ENCODE assay signal across 27 cellular contexts in the genomic region with DNA sequence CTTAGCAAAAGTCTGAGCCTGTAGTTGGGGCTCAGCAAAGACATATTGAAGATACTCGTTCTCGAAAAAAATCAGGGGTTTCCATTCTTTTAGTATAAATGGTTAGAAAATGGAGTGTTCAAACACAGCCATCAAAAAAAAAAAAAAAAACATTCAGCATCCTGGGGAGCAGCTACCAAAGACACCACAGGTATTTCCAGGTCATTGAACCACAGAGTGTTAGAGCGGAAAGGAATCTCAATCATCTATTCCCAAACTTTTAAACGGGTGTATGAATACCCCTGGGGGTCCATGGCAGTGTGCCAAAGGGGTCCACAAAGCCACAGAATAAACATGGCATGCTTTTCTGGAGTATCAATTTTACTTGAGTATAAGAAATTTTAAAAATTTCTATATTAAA. TPM values are rescaled to one million over a fixed set of nuclear protein-coding genes. Genes with fewer than 3 reads are reported as not detected.
A peak's percentile ranks its signal among the peaks of the same experiment; 100 is the strongest.
DNase-seq lines count a peak whose midpoint lies in the region; ATAC-seq, FAIRE-seq and TF ChIP-seq lines count a peak whose summit lies in the region.
"Had no signal": no experiment of that assay in that cellular context is flagged by ENCODE, and none has a peak within 500 bp of the region (broad histone marks: within the 10 kb centered on the region; RNA-seq: fewer than 3 reads in every experiment).

No MANE protein-coding gene starts in this region.

- H3K36me3 ChIP-seq in astrocyte (ENCODE audit: insufficient read depth, low read length): no peaks in the 10 kb centered on the region
- H3K36me3 ChIP-seq: BE2C; BLaER1 treated with 17β-estradiol and CSF1 and Interleukin-3, amounts not matched to agents 10 nM and 100 nM had no signal

- H3K27ac Mint-ChIP-seq in astrocyte (ENCODE audit: unreplicated experiment): peak overlapping the region; percentile 4
- H3K27ac Mint-ChIP-seq in chondrocyte (ENCODE audit: unreplicated experiment): peak overlapping the region; percentile 13
- no peak overlapping the region for H3K27ac Mint-ChIP-seq in activated CD4-positive, alpha-beta memory T cell treated with anti-CD3 and anti-CD28 coated beads for 36 hours
- H3K27ac Mint-ChIP-seq: CD4-positive, alpha-beta T cell; CD8-positive, alpha-beta memory T cell had no signal

- H3K4me3 ChIP-seq in astrocyte (ENCODE audit: insufficient read depth, low read depth, low read length): no peak overlapping the region
- H3K4me3 ChIP-seq: A549; BLaER1 treated with 17β-estradiol and CSF1 and Interleukin-3, amounts not matched to agents 10 nM and 100 nM; GM12878; GM23248 had no signal

- H3K4me1 Mint-ChIP-seq in astrocyte (ENCODE audit: low read depth, unreplicated experiment) (peaks cover 22% of the 10 kb centered on the region), chondrocyte (ENCODE audit: low read depth) (peaks cover 6% of the 10 kb centered on the region)
- H3K4me1 Mint-ChIP-seq in activated CD4-positive, alpha-beta memory T cell treated with anti-CD3 and anti-CD28 coated beads for 36 hours (ENCODE audit: low read depth): no peaks in the 10 kb centered on the region
- H3K4me1 Mint-ChIP-seq: CD8-positive, alpha-beta memory T cell had no signal

- no peak overlapping the region for H3K4me3 Mint-ChIP-seq in astrocyte (ENCODE audit: unreplicated experiment)
- H3K4me3 Mint-ChIP-seq in chondrocyte (ENCODE audit: unreplicated experiment): no peak overlapping the region
- no peak overlapping the region for H3K4me3 Mint-ChIP-seq in activated CD4-positive, alpha-beta memory T cell treated with anti-CD3 and anti-CD28 coated beads for 36 hours
- H3K4me3 Mint-ChIP-seq: CD14-positive monocyte; CD4-positive, alpha-beta T cell; CD8-positive, alpha-beta memory T cell had no signal

- H3K27me3 ChIP-seq in astrocyte (ENCODE audit: insufficient read depth, low read length): no peaks in the 10 kb centered on the region
- H3K27me3 ChIP-seq: BE2C had no signal

- H3K79me2 ChIP-seq in astrocyte (ENCODE audit: insufficient read depth, low read length): no peaks in the 10 kb centered on the region

- no peak overlapping the region for H2AFZ ChIP-seq in astrocyte (ENCODE audit: low read depth, low read length)
- H2AFZ ChIP-seq: GM23248 had no signal

- POLR2A ChIA-PET in activated CD4-positive, alpha-beta memory T cell treated with anti-CD3 and anti-CD28 coated beads for 36 hours (lab: Charles Lee): no interaction called here

- no peak for ATAC-seq in HG03354 (IDR thresholded peaks at IDR 0.05; ENCODE audit: poor library complexity, severe bottlenecking, unreplicated experiment)
- ATAC-seq: A549, GM12878 had no signal

- H3K27me3 Mint-ChIP-seq in astrocyte (ENCODE audit: low read depth, unreplicated experiment) (no peaks in the 10 kb centered on the region), chondrocyte (ENCODE audit: low read depth) (peaks cover 2% of the 10 kb centered on the region)
- peaks cover 4% of the 10 kb centered on the region for H3K27me3 Mint-ChIP-seq in activated CD4-positive, alpha-beta memory T cell treated with anti-CD3 and anti-CD28 coated beads for 36 hours

- CTCF ChIA-PET in activated CD4-positive, alpha-beta memory T cell treated with anti-CD3 and anti-CD28 coated beads for 36 hours (lab: Charles Lee): no interaction called here

- DNase-seq in ELR (ENCODE audit: low read depth) (peak; percentile 9), astrocyte (ENCODE audit: low read depth) (peak; percentile 22), chondrocyte (ENCODE audit: low spot score) (no peak), kidney tubule cell (ENCODE audit: low spot score) (peak; percentile 42), SIG-M5 treated with dmso at 0.1 percent for 504 hours (lab: John Stamatoyannopoulos, UW; ENCODE audit: unreplicated experiment) (no peak)
- DNase-seq in activated naive CD4-positive, alpha-beta T cell (lab: John Stamatoyannopoulos, UW): no peak
- DNase-seq in activated CD4-positive, alpha-beta memory T cell treated with anti-CD3 and anti-CD28 coated beads for 36 hours: no peak
- DNase-seq: 8988T; ACHN; AML-193; BE2C; CD4-positive, alpha-beta T cell; CD8-positive, alpha-beta memory T cell; DMS 273 treated with DMSO at 0.1 percent for 48 hours; DMS79; GDM1; GM23248; H7; HCEC 1CT had no signal

- no peaks in the 10 kb centered on the region for H4K20me1 ChIP-seq in astrocyte (ENCODE audit: insufficient read depth, low read length)
- H4K20me1 ChIP-seq: BLaER1 treated with 17β-estradiol and CSF1 and Interleukin-3, amounts not matched to agents 10 nM and 100 nM had no signal

- peak overlapping the region; percentile 47 for H3K27ac ChIP-seq in astrocyte (ENCODE audit: low read depth, low read length)
- H3K27ac ChIP-seq: A549; BLaER1 treated with 17β-estradiol and CSF1 and Interleukin-3, amounts not matched to agents 10 nM and 100 nM; GM23248 had no signal

- TF ChIP-seq CTCF in astrocyte (IDR thresholded peaks at IDR 0.05; ENCODE audit: insufficient read depth, low read depth, low read length) (no peak), chondrocyte (IDR thresholded peaks at IDR 0.05) (no peak)

- intact Hi-C loops in activated CD4-positive, alpha-beta memory T cell treated with anti-CD3 and anti-CD28 coated beads for 36 hours (cut with micrococcal nuclease): no loop called here

- H3K4me2 ChIP-seq in astrocyte (ENCODE audit: low read length): peak overlapping the region; percentile 33
- H3K4me2 ChIP-seq: A549; BLaER1 treated with 17β-estradiol and CSF1 and Interleukin-3, amounts not matched to agents 10 nM and 100 nM had no signal

- no peaks in the 10 kb centered on the region for H3K9me3 ChIP-seq in astrocyte (ENCODE audit: insufficient read depth, low read depth, low read length)
- H3K9me3 ChIP-seq: A549, BE2C had no signal

- peaks cover 25% of the 10 kb centered on the region for H3K4me1 ChIP-seq in astrocyte (ENCODE audit: insufficient read depth, low read length)
- H3K4me1 ChIP-seq: BE2C had no signal

- H3K36me3 Mint-ChIP-seq in astrocyte (ENCODE audit: low read depth, unreplicated experiment) (no peaks in the 10 kb centered on the region), chondrocyte (ENCODE audit: low read depth) (no peaks in the 10 kb centered on the region)
- no peaks in the 10 kb centered on the region for H3K36me3 Mint-ChIP-seq in activated CD4-positive, alpha-beta memory T cell treated with anti-CD3 and anti-CD28 coated beads for 36 hours
- H3K36me3 Mint-ChIP-seq: CD14-positive monocyte; CD8-positive, alpha-beta memory T cell had no signal

- H3K9ac ChIP-seq in astrocyte (ENCODE audit: low read length): no peak overlapping the region
- H3K9ac ChIP-seq: BLaER1 treated with 17β-estradiol and CSF1 and Interleukin-3, amounts not matched to agents 10 nM and 100 nM; GM23248 had no signal

- FAIRE-seq in astrocyte (lab: Jason Lieb, UNC): no peak
- FAIRE-seq: A549, D721Med, GM12878, GM19239, H1 had no signal

- no peaks in the 10 kb centered on the region for H3K9me3 Mint-ChIP-seq in astrocyte (ENCODE audit: unreplicated experiment)
- peaks cover 15% of the 10 kb centered on the region for H3K9me3 Mint-ChIP-seq in chondrocyte (ENCODE audit: low read depth)
- H3K9me3 Mint-ChIP-seq in activated CD4-positive, alpha-beta memory T cell treated with anti-CD3 and anti-CD28 coated beads for 36 hours: no peaks in the 10 kb centered on the region
- H3K9me3 Mint-ChIP-seq: CD4-positive, alpha-beta T cell; CD8-positive, alpha-beta memory T cell had no signal

RNA-seq across cellular contexts. Expression of a gene that starts 6.9 kb away (rescaled TPM):
- total RNA-seq in astrocyte: 0.17 TPM in 1 of 2 replicates, not detected in the other
- total RNA-seq in chondrocyte: not detected in 3 replicates
- not detected for total RNA-seq in activated CD4-positive, alpha-beta memory T cell treated with anti-CD3 and anti-CD28 coated beads for 36 hours
- total RNA-seq: CD4-positive, alpha-beta T cell; CD8-positive, alpha-beta memory T cell; GM12878 had no signal

Comparison
In these comparisons a context has a peak if more than half of its experiments do, and no peak if none do; other contexts are left out.
1. DNase-seq: peak in ELR (single experiment), astrocyte (single experiment) and kidney tubule cell (single experiment); none in chondrocyte (single experiment), activated naive CD4-positive, alpha-beta T cell (0 of 4), activated CD4-positive, alpha-beta memory T cell treated with anti-CD3 and anti-CD28 coated beads for 36 hours (single experiment) and SIG-M5 treated with dmso at 0.1 percent for 504 hours (single experiment).